10 cellular contexts compared by ENCODE assay signal in genomic region chr9:5529683-5530221, GRCh38. TPM values are rescaled to one million over a fixed set of nuclear protein-coding genes. Genes with fewer than 3 reads are reported as not detected.
A peak's percentile ranks its signal among the peaks of the same experiment; 100 is the strongest.
DNase-seq lines count a peak whose midpoint lies in the region; ATAC-seq and TF ChIP-seq lines count a peak whose summit lies in the region.
"Had no signal": no experiment of that assay in that cellular context is flagged by ENCODE, and none has a peak within 500 bp of the region (broad histone marks: within the 10 kb centered on the region; RNA-seq: fewer than 3 reads in every experiment).

No MANE protein-coding gene starts in this region.

- TF ChIP-seq CTCF in kidney epithelial cell (IDR thresholded peaks at IDR 0.05; ENCODE audit: insufficient read depth, low read length, poor library complexity, severe bottlenecking) = no peak

- no peak overlapping the region for H3K4me3 Mint-ChIP-seq in activated naive CD4-positive, alpha-beta T cell treated with anti-CD3 and anti-CD28 coated beads, Interleukin-2, amount 10 ng/mL, durations not matched to agents 7 days and 5 days

- in situ Hi-C loops in ACHN (cut with HindIII; ENCODE audit: low pct_ligation_motif_present, low pct_unique_long_range_greater_than_20kb, low sequenced_read_pairs) = no loop called here

- no peak overlapping the region for H3K4me3 ChIP-seq in kidney epithelial cell (ENCODE audit: low read depth, low read length)

- H3K36me3 ChIP-seq in kidney epithelial cell (ENCODE audit: control insufficient read depth, insufficient read depth, low read length) = no peaks in the 10 kb centered on the region

- peaks cover 27% of the 10 kb centered on the region for H3K4me1 Mint-ChIP-seq in activated naive CD4-positive, alpha-beta T cell treated with anti-CD3 and anti-CD28 coated beads, Interleukin-2, amount 10 ng/mL, durations not matched to agents 7 days and 5 days

- peaks cover 4% of the 10 kb centered on the region for H3K27me3 Mint-ChIP-seq in activated naive CD4-positive, alpha-beta T cell treated with anti-CD3 and anti-CD28 coated beads, Interleukin-2, amount 10 ng/mL, durations not matched to agents 7 days and 5 days

- CTCF ChIA-PET in activated naive CD4-positive, alpha-beta T cell treated with anti-CD3 and anti-CD28 coated beads, Interleukin-2, amount 10 ng/mL, durations not matched to agents 7 days and 5 days (lab: Charles Lee) = interaction anchor here (0.6 to 0.7 kb wide), 2 partner anchors 60 to 771 kb away, joined by 3 read pairs; no protein-coding TSS in a partner anchor

- H3K27me3 ChIP-seq in kidney epithelial cell (ENCODE audit: control insufficient read depth, insufficient read depth, low read length) = no peaks in the 10 kb centered on the region

- H3K9me3 Mint-ChIP-seq in activated naive CD4-positive, alpha-beta T cell treated with anti-CD3 and anti-CD28 coated beads, Interleukin-2, amount 10 ng/mL, durations not matched to agents 7 days and 5 days = no peaks in the 10 kb centered on the region
- H3K9me3 Mint-ChIP-seq: activated naive CD4-positive, alpha-beta T cell treated with anti-CD3 and anti-CD28 coated beads, Interleukin-2, amount 50 U/mL, for 72 hours had no signal

- peak; percentile 48 for ATAC-seq in GM18499 (IDR thresholded peaks at IDR 0.05; ENCODE audit: insufficient read depth, unreplicated experiment)
- ATAC-seq in GM21737 (IDR thresholded peaks at IDR 0.05; ENCODE audit: unreplicated experiment) = peak; percentile 43
- ATAC-seq in HG03575 (IDR thresholded peaks at IDR 0.05; ENCODE audit: extremely low read depth, insufficient number of reproducible peaks, low FRiP score, unreplicated experiment) = peak; percentile 35
- ATAC-seq: activated naive CD4-positive, alpha-beta T cell treated with anti-CD3 and anti-CD28 coated beads, Interleukin-2, amount 50 U/mL, for 72 hours had no signal

- DNase-seq in kidney epithelial cell (ENCODE audit: low read depth) (peak; percentile 61), ACHN (no peak), NCI-H510A treated with DMSO at 0.1 percent for 48 hours (lab: John Stamatoyannopoulos, UW) (no peak), cerebellar nuclear complex (lab: John Stamatoyannopoulos, UW) (no peak)
- no peak for DNase-seq in activated naive CD4-positive, alpha-beta T cell treated with anti-CD3 and anti-CD28 coated beads, Interleukin-2, amount 10 ng/mL, durations not matched to agents 7 days and 5 days
- DNase-seq: NCI-H510A had no signal

- peaks cover 3% of the 10 kb centered on the region for H3K36me3 Mint-ChIP-seq in activated naive CD4-positive, alpha-beta T cell treated with anti-CD3 and anti-CD28 coated beads, Interleukin-2, amount 10 ng/mL, durations not matched to agents 7 days and 5 days
- H3K36me3 Mint-ChIP-seq: activated naive CD4-positive, alpha-beta T cell treated with anti-CD3 and anti-CD28 coated beads, Interleukin-2, amount 50 U/mL, for 72 hours had no signal

- H3K27ac Mint-ChIP-seq in activated naive CD4-positive, alpha-beta T cell treated with anti-CD3 and anti-CD28 coated beads, Interleukin-2, amount 10 ng/mL, durations not matched to agents 7 days and 5 days = no peak overlapping the region
- H3K27ac Mint-ChIP-seq: activated naive CD4-positive, alpha-beta T cell treated with anti-CD3 and anti-CD28 coated beads, Interleukin-2, amount 50 U/mL, for 72 hours had no signal

RNA-seq across cellular contexts. Expression of gene PDCD1LG2, which starts 19.4 kb away (rescaled TPM):
- total RNA-seq in kidney epithelial cell = 1.8 and 3.2 TPM in 2 replicates
